Comparison of ENCODE assay signal across 8 cellular contexts in genomic region chr11:554428-554823, GRCh38. TPM values are rescaled to one million over a fixed set of nuclear protein-coding genes. Genes with fewer than 3 reads are reported as not detected.
DNase-seq lines count a peak whose midpoint lies in the region; ATAC-seq and TF ChIP-seq lines count a peak whose summit lies in the region.

No MANE protein-coding gene starts in this region.

- 18% methylated on average over 16 of the region's 21 CpGs for WGBS in prostate gland

- peak overlapping the region; percentile 35; the same call in 1 of the 2 replicates for H3K4me3 ChIP-seq in PC-3 (ENCODE audit: low read length)
- H3K4me3 ChIP-seq in epithelial cell of esophagus (ENCODE audit: low read length) = peak overlapping the region; percentile 25
- peak overlapping the region; percentile 28 to 45 for H3K4me3 ChIP-seq in prostate gland

- POLR2A ChIA-PET in PC-3 (lab: Charles Lee; ENCODE audit: unreplicated experiment) = interaction anchor here (0.6 kb wide), 1 partner anchor 14 kb away, joined by 5 read pairs; no protein-coding TSS in a partner anchor

- DNase-seq in PC-3 = no peak
- no peak for DNase-seq in epithelial cell of esophagus (ENCODE audit: low read depth)
- no peak for DNase-seq in prostate gland (ENCODE audit: low spot score)
- DNase-seq in islet precursor cell = no peak
- DNase-seq in retina = no peak
- no peak for DNase-seq in putamen (ENCODE audit: low spot score)
- DNase-seq in NCI-H1436 (lab: John Stamatoyannopoulos, UW) = no peak

- H3K9me3 ChIP-seq in ES-I3 (ENCODE audit: control insufficient read depth, insufficient read depth, low read length) (no peaks in the 10 kb centered on the region), PC-3 (ENCODE audit: low read length) (no peaks in the 10 kb centered on the region), prostate gland (no peaks in the 10 kb centered on the region)

- H3K36me3 ChIP-seq in ES-I3 (ENCODE audit: insufficient read depth, low read length) = no peaks in the 10 kb centered on the region
- H3K36me3 ChIP-seq in PC-3 (ENCODE audit: low read depth, low read length) = no peaks in the 10 kb centered on the region
- H3K36me3 ChIP-seq in prostate gland = no peaks in the 10 kb centered on the region

- H3F3A ChIP-seq in PC-3 (ENCODE audit: low read length, unreplicated experiment) = no peaks in the 10 kb centered on the region

- CTCF ChIA-PET in PC-3 (lab: Charles Lee) = interaction anchor here (0.5 kb wide), 1 partner anchor 221 kb away, joined by 4 read pairs; no protein-coding TSS in a partner anchor

- H3K4me1 ChIP-seq in ES-I3 (ENCODE audit: insufficient read depth, low read length) (peaks cover 8% of the 10 kb centered on the region; the same call in 1 of the 2 replicates), PC-3 (ENCODE audit: insufficient read depth, low read length) (no peaks in the 10 kb centered on the region), prostate gland (replicated peaks) (peaks cover 12% of the 10 kb centered on the region)

- ATAC-seq in PC-3 = peak; percentile 9

- TF ChIP-seq POLR2A in prostate gland (IDR thresholded peaks at IDR 0.05) = no peak

- TF ChIP-seq CTCF in PC-3 (conservative IDR thresholded peaks at IDR 0.05; ENCODE audit: low read depth, low read length) = no peak
- TF ChIP-seq CTCF in epithelial cell of esophagus (IDR thresholded peaks at IDR 0.05; ENCODE audit: insufficient read depth, low read depth, low read length, missing control alignments) = no peak
- TF ChIP-seq CTCF in prostate gland (IDR thresholded peaks at IDR 0.05) = no peak

- no TSS peak for BruUV-seq in PC-3 (replicated peaks; lab: Mats Ljungman, UMichigan)

- H3K9ac ChIP-seq in ES-I3 (ENCODE audit: low read depth, low read length) (peak overlapping the region; percentile 33), PC-3 (ENCODE audit: low read length) (no peak overlapping the region)

- H3K9me2 ChIP-seq in PC-3 (replicated peaks; ENCODE audit: low read length) = no peaks in the 10 kb centered on the region

- peak overlapping the region; percentile 72 for H3K4me2 ChIP-seq in PC-3 (ENCODE audit: low read length)

- peaks cover 6% of the 10 kb centered on the region; the same call in 1 of the 2 replicates for H3K27me3 ChIP-seq in PC-3 (ENCODE audit: low read length)
- H3K27me3 ChIP-seq in prostate gland (replicated peaks; ENCODE audit: insufficient read depth) = no peaks in the 10 kb centered on the region

- H3K27ac ChIP-seq in PC-3 (ENCODE audit: low read length) = no peak overlapping the region
- H3K27ac ChIP-seq in prostate gland = peak overlapping the region in 1 of 2 donors; percentile 30

- intact Hi-C loops in PC-3 (cut with micrococcal nuclease) = no loop called here
- intact Hi-C loops in prostate gland (cut with DNase I) = no loop called here

- no peaks in the 10 kb centered on the region for H4K20me1 ChIP-seq in PC-3 (ENCODE audit: low read length)

- no peaks in the 10 kb centered on the region for H3K79me2 ChIP-seq in PC-3 (ENCODE audit: low read length)

- H2AFZ ChIP-seq in PC-3 (ENCODE audit: low read length) = peak overlapping the region; percentile 43; the same call in 1 of the 2 replicates

RNA-seq across cellular contexts. Expression of gene LMNTD2, which starts 6.1 kb away (rescaled TPM):
- 1.4 and 2.4 TPM in 2 replicates for total RNA-seq in PC-3 (2014; rRNA removed)
- total RNA-seq in prostate gland = 10 to 100 TPM in 1 of 2 donors, 1 to 10 TPM in 1; 8.7 to 19.2 TPM

RNA-seq across cellular contexts. Expression of gene RASSF7, which starts 6.3 kb away (rescaled TPM):
- total RNA-seq in PC-3 (2014; rRNA removed) = 58.6 and 79.7 TPM in 2 replicates
- total RNA-seq in prostate gland = 100 to 1,000 TPM in 1 of 2 donors, 10 to 100 TPM in 1; 49.4 to 107 TPM

RNA-seq across cellular contexts. Expression of gene LRRC56, which starts 17.1 kb away (rescaled TPM):
- total RNA-seq in PC-3 (2014; rRNA removed) = 1.0 and 1.5 TPM in 2 replicates
- total RNA-seq in prostate gland = 1 to 10 TPM; 1.9 to 9.1 TPM

RNA-seq across cellular contexts. Expression of gene HRAS, which starts 19.1 kb away (rescaled TPM):
- total RNA-seq in PC-3 (2014; rRNA removed) (128 and 167 TPM in 2 replicates), prostate gland (10 to 100 TPM; 47.0 to 62.8 TPM)

RNA-seq across cellular contexts. Expression of gene PHRF1, which starts 21.8 kb away (rescaled TPM):
- 41.4 and 52.4 TPM in 2 replicates for total RNA-seq in PC-3 (2014; rRNA removed)
- 10 to 100 TPM; 20.8 to 55.2 TPM for total RNA-seq in prostate gland
